Comparison of ENCODE assay signal across 21 cellular contexts in the genomic region with DNA sequence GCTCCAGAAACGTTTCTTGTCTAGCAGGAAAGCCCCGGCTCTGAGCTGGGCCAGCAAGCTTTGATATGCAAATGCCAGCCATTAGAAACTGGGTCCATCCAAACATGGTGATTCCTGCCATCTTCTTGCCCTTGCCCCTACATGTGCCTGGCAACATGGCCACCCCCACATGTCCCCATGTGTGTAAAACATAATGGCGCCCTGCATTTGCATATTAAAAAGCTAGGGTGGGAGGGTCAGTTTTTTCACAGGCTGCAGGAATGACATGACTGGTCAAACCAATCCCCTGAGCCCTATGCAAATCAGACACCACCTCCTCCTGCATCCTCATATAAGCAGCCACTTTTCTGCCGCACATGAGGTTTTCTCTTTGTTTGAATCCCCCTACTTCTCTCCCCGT. TPM values are rescaled to one million over a fixed set of nuclear protein-coding genes. Genes with fewer than 3 reads are reported as not detected.
A peak's percentile ranks its signal among the peaks of the same experiment; 100 is the strongest.
DNase-seq lines count a peak whose midpoint lies in the region; ATAC-seq and TF ChIP-seq lines count a peak whose summit lies in the region.
"Had no signal": no experiment of that assay in that cellular context is flagged by ENCODE, and none has a peak within 500 bp of the region (broad histone marks: within the 10 kb centered on the region; RNA-seq: fewer than 3 reads in every experiment).

No MANE protein-coding gene starts in this region.

- no peak for TF ChIP-seq CTCF in WTC11 (IDR thresholded peaks at IDR 0.05)

- H3K27me3 Mint-ChIP-seq in WTC11 (ENCODE audit: low read depth), result no peaks in the 10 kb centered on the region; the same call in 1 of the 2 replicates
- peaks cover 3% of the 10 kb centered on the region for H3K27me3 Mint-ChIP-seq in activated CD8-positive, alpha-beta T cell treated with anti-CD3 and anti-CD28 coated beads, Interleukin-2, amount 10 ng/mL, durations not matched to agents 7 days and 5 days (ENCODE audit: low read depth)

- CTCF ChIA-PET in WTC11 (lab: Charles Lee), result no interaction called here
- CTCF ChIA-PET in activated CD8-positive, alpha-beta T cell treated with anti-CD3 and anti-CD28 coated beads, Interleukin-2, amount 10 ng/mL, durations not matched to agents 7 days and 5 days (lab: Charles Lee), result no interaction called here

- H3K9me3 Mint-ChIP-seq in WTC11, result peaks cover 9% of the 10 kb centered on the region
- H3K9me3 Mint-ChIP-seq in activated CD8-positive, alpha-beta T cell treated with anti-CD3 and anti-CD28 coated beads, Interleukin-2, amount 10 ng/mL, durations not matched to agents 7 days and 5 days (ENCODE audit: insufficient read depth), result no peaks in the 10 kb centered on the region
- H3K9me3 Mint-ChIP-seq: CD8-positive, alpha-beta T cell; HFFc6; IgD-negative memory B cell had no signal

- POLR2A ChIA-PET in WTC11 (lab: Charles Lee), result interaction anchor here (0.6 kb wide), 1 partner anchor 637 kb away, joined by 6 read pairs; no protein-coding TSS in a partner anchor
- POLR2A ChIA-PET in activated CD8-positive, alpha-beta T cell treated with anti-CD3 and anti-CD28 coated beads, Interleukin-2, amount 10 ng/mL, durations not matched to agents 7 days and 5 days (lab: Charles Lee), result no interaction called here

- H3K4me1 Mint-ChIP-seq in WTC11, result peaks cover 15% of the 10 kb centered on the region
- H3K4me1 Mint-ChIP-seq in activated CD8-positive, alpha-beta T cell treated with anti-CD3 and anti-CD28 coated beads, Interleukin-2, amount 10 ng/mL, durations not matched to agents 7 days and 5 days (ENCODE audit: low read depth), result no peaks in the 10 kb centered on the region

- peak; percentile 53 for ATAC-seq in WTC11
- no peak for ATAC-seq in HG02885 (IDR thresholded peaks at IDR 0.05; ENCODE audit: poor library complexity, unreplicated experiment)
- no peak for ATAC-seq in activated CD8-positive, alpha-beta T cell treated with anti-CD3 and anti-CD28 coated beads, Interleukin-2, amount 10 ng/mL, durations not matched to agents 7 days and 5 days
- no peak for ATAC-seq in HG03039 (IDR thresholded peaks at IDR 0.05; ENCODE audit: unreplicated experiment)
- ATAC-seq: CD8-positive, alpha-beta T cell; PC-3; Right ventricle myocardium inferior had no signal

- H3K27ac Mint-ChIP-seq in WTC11, result no peak overlapping the region
- H3K27ac Mint-ChIP-seq in activated CD8-positive, alpha-beta T cell treated with anti-CD3 and anti-CD28 coated beads, Interleukin-2, amount 10 ng/mL, durations not matched to agents 7 days and 5 days, result no peak overlapping the region
- H3K27ac Mint-ChIP-seq: CD8-positive, alpha-beta T cell; HFFc6; IgD-negative memory B cell had no signal

- H3K36me3 Mint-ChIP-seq in WTC11, result no peaks in the 10 kb centered on the region
- no peaks in the 10 kb centered on the region for H3K36me3 Mint-ChIP-seq in activated CD8-positive, alpha-beta T cell treated with anti-CD3 and anti-CD28 coated beads, Interleukin-2, amount 10 ng/mL, durations not matched to agents 7 days and 5 days (ENCODE audit: low read depth)
- H3K36me3 Mint-ChIP-seq: CD8-positive, alpha-beta T cell had no signal

- DNase-seq in H4 (ENCODE audit: low spot score), result peak; percentile 1
- DNase-seq in M059J (ENCODE audit: low read depth), result peak; percentile 38
- DNase-seq in WTC11 (ENCODE audit: low spot score), result no peak
- DNase-seq in iPS DF 19.7 (ENCODE audit: low read depth, low spot score), result peak; percentile 33
- DNase-seq in kidney tubule cell (ENCODE audit: low spot score), result no peak
- no peak for DNase-seq in activated CD8-positive, alpha-beta T cell treated with anti-CD3 and anti-CD28 coated beads, Interleukin-2, amount 10 ng/mL, durations not matched to agents 7 days and 5 days
- DNase-seq: Caco-2; CD8-positive, alpha-beta T cell; HFFc6; NCI-H1105 treated with DMSO at 0.1 percent for 48 hours; NCI-H1694 treated with DMSO at 0.1 percent for 48 hours; NCI-H2081; NCI-H2171; NCI-H524; NCI-H82; NK-92 treated with Interleukin-12 subunit alpha and Interleukin-12 subunit beta, amount 100 ng/mL, for 24 hours; PC-3 had no signal

- no peak overlapping the region for H3K4me3 Mint-ChIP-seq in WTC11
- H3K4me3 Mint-ChIP-seq in activated CD8-positive, alpha-beta T cell treated with anti-CD3 and anti-CD28 coated beads, Interleukin-2, amount 10 ng/mL, durations not matched to agents 7 days and 5 days, result no peak overlapping the region
- H3K4me3 Mint-ChIP-seq: CD8-positive, alpha-beta T cell; HFFc6; IgD-negative memory B cell had no signal

TF ChIP-seq in WTC11, 78 proteins besides CTCF, POLR2A, EP300 and RAD21:
- TF ChIP-seq ZSCAN18 (CRISPR knock-in tag; IDR thresholded peaks at IDR 0.05) (0 out of 2 replicates have a peak, but pooled peaks have one; percentile 27), GABPB1 (CRISPR knock-in tag; IDR thresholded peaks at IDR 0.05) (no peak)
- TF ChIP-seq, protein P1, sequence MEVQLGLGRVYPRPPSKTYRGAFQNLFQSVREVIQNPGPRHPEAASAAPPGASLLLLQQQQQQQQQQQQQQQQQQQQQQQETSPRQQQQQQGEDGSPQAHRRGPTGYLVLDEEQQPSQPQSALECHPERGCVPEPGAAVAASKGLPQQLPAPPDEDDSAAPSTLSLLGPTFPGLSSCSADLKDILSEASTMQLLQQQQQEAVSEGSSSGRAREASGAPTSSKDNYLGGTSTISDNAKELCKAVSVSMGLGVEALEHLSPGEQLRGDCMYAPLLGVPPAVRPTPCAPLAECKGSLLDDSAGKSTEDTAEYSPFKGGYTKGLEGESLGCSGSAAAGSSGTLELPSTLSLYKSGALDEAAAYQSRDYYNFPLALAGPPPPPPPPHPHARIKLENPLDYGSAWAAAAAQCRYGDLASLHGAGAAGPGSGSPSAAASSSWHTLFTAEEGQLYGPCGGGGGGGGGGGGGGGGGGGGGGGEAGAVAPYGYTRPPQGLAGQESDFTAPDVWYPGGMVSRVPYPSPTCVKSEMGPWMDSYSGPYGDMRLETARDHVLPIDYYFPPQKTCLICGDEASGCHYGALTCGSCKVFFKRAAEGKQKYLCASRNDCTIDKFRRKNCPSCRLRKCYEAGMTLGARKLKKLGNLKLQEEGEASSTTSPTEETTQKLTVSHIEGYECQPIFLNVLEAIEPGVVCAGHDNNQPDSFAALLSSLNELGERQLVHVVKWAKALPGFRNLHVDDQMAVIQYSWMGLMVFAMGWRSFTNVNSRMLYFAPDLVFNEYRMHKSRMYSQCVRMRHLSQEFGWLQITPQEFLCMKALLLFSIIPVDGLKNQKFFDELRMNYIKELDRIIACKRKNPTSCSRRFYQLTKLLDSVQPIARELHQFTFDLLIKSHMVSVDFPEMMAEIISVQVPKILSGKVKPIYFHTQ (CRISPR knock-in tag; IDR thresholded peaks at IDR 0.05), result no peak

RNA-seq across cellular contexts. Expression of gene GPR156, which starts 21.2 kb away (rescaled TPM):
- total RNA-seq in H4 (2014; rRNA removed; shearing (Covaris generic)), result 0.64 and 0.66 TPM in 2 replicates
- total RNA-seq in M059J (2014; rRNA removed; shearing (Covaris generic)), result 0.66 and 2.2 TPM in 2 replicates
- total RNA-seq in WTC11 (2021), result 0.72 to 1.8 TPM (median 1.5 TPM) in 3 replicates
- total RNA-seq in activated CD8-positive, alpha-beta T cell treated with anti-CD3 and anti-CD28 coated beads, Interleukin-2, amount 10 ng/mL, durations not matched to agents 7 days and 5 days, result not detected
- total RNA-seq: Right ventricle myocardium inferior had no signal

Comparison
In these comparisons a context has a peak if more than half of its experiments do, and no peak if none do; other contexts are left out.
1. DNase-seq: peak in H4 (single experiment), M059J (single experiment) and iPS DF 19.7 (single experiment); none in WTC11 (single experiment), kidney tubule cell (single experiment) and activated CD8-positive, alpha-beta T cell treated with anti-CD3 and anti-CD28 coated beads, Interleukin-2, amount 10 ng/mL, durations not matched to agents 7 days and 5 days (single experiment).